Comparison of ENCODE assay signal across 12 cellular contexts in genomic region chr1:97581614-97582051, GRCh38.
DNase-seq lines count a peak whose midpoint lies in the region; FAIRE-seq lines count a peak whose summit lies in the region.
"Had no signal": no experiment of that assay in that cellular context is flagged by ENCODE, and none has a peak within 500 bp of the region (broad histone marks: within the 10 kb centered on the region; RNA-seq: fewer than 3 reads in every experiment).

No MANE protein-coding gene starts in this region.

- peak; percentile 60 for DNase-seq in H4 (ENCODE audit: low spot score)
- peak; percentile 79 for DNase-seq in RCC 7860 (ENCODE audit: low spot score)
- peak; percentile 17 for DNase-seq in fibroblast of peridontal ligament (ENCODE audit: extremely low read depth)
- DNase-seq in renal cortical epithelial cell (ENCODE audit: low read depth): peak; percentile 41
- no peak for DNase-seq in NCI-H128 (lab: John Stamatoyannopoulos, UW; ENCODE audit: unreplicated experiment)
- no peak for DNase-seq in NCI-H1694 treated with DMSO at 0.1 percent for 48 hours (lab: John Stamatoyannopoulos, UW)
- no peak for DNase-seq in NCI-H146 (lab: John Stamatoyannopoulos, UW)
- DNase-seq in activated naive CD4-positive, alpha-beta T cell treated with anti-CD3 and anti-CD28 coated beads, Interleukin-2, amount 50 U/mL, for 16 hours: no peak
- DNase-seq: CD4-positive, alpha-beta memory T cell; NCI-H1092; NCI-H446 treated with DMSO at 0.1 percent for 48 hours had no signal

- peak; percentile 74 for FAIRE-seq in RCC 7860 (lab: Jason Lieb, UNC)
- FAIRE-seq: HTR-8/SVneo had no signal

Comparison
In these comparisons a context has a peak if more than half of its experiments do, and no peak if none do; other contexts are left out.
1. DNase-seq: peak in H4 (single experiment), RCC 7860 (single experiment), fibroblast of peridontal ligament (single experiment) and renal cortical epithelial cell (single experiment); none in NCI-H128 (single experiment), NCI-H1694 treated with DMSO at 0.1 percent for 48 hours (single experiment), NCI-H146 (single experiment) and activated naive CD4-positive, alpha-beta T cell treated with anti-CD3 and anti-CD28 coated beads, Interleukin-2, amount 50 U/mL, for 16 hours (single experiment).